In the genomic region with DNA sequence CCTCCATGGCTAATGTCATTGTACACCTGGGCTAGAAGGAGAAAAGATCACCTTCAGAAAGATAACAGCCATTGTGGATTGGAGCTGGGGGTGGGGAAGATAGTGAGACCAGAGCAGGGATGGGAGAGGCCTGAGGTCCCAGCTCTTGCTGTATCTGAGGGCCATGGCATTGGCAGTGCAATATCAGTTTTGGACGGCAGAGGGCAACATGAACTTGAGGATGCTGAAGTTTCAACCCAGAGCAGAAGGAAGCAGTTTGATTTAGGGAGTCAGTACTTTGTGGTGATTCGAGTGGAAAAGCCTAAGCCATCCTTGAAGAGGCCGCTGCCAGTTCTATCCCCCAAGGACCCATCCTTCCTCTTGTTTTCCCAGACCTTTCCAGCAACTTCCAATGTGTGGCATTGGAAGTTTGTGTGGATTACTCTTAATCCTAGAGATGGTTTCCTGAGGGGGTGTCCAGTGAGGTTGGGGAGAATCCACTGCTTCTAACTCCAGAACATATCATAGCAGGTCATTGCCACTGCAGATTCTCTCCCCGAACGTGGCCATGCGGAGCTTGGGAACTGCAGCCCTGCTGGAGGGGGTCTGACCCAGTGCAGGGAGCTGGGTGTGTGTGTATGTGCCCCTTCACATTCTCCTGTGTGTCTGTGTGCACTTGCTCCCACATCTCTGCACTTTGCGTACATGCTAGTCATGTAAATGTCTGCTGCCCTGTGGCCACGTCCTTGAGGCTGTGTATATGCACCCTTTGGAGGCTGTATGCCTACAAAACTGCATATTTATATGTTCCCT, we compare ENCODE assay signal across 8 cellular contexts. TPM values are rescaled to one million over a fixed set of nuclear protein-coding genes. Genes with fewer than 3 reads are reported as not detected.
A peak's percentile ranks its signal among the peaks of the same experiment; 100 is the strongest.
DNase-seq lines count a peak whose midpoint lies in the region; ATAC-seq and TF ChIP-seq lines count a peak whose summit lies in the region.

No MANE protein-coding gene starts in this region.

- peak; percentile 86 for DNase-seq in A172 (ENCODE audit: low spot score)
- DNase-seq in GM13977 (ENCODE audit: low spot score) = peak; percentile 83
- DNase-seq in NCI-H1417 treated with DMSO at 0.1 percent for 48 hours (lab: John Stamatoyannopoulos, UW) = peak; percentile 25
- peak; percentile 8 to 67 (median 49) for DNase-seq in T-cell
- peak; percentile 81 for DNase-seq in amniotic epithelial cell (ENCODE audit: low read depth)
- DNase-seq in left ventricle myocardium superior = peak; percentile 82
- peak; percentile 82 for DNase-seq in retina

- no peak overlapping the region for H3K4me3 Mint-ChIP-seq in T-cell

- in situ Hi-C loops in GM13977 (cut with MboI; ENCODE audit: low pct_unique_long_range_greater_than_20kb, low sequenced_read_pairs, unreplicated experiment) = no loop called here

- CTCF ChIA-PET in T-cell (lab: Charles Lee) = interaction anchor here (0.6 to 4.6 kb wide), 7 partner anchors 58 to 749 kb away, joined by 3 to 19 read pairs (median 4); no protein-coding TSS in a partner anchor

- H3K9me3 Mint-ChIP-seq in T-cell = no peaks in the 10 kb centered on the region

- peak; percentile 95 for TF ChIP-seq CTCF in GM13977 (IDR thresholded peaks at IDR 0.05; ENCODE audit: extremely low read depth, insufficient read depth, missing control alignments)

- intact Hi-C loops in left ventricle myocardium superior (cut with micrococcal nuclease) = loop anchor here (1.0 kb wide), 1 partner anchor 57 kb away; no protein-coding TSS in a partner anchor

- no peak overlapping the region for H3K27ac Mint-ChIP-seq in T-cell

- POLR2A ChIA-PET in T-cell (lab: Charles Lee) = no interaction called here

- no peaks in the 10 kb centered on the region for H3K36me3 Mint-ChIP-seq in T-cell

- H3K4me1 Mint-ChIP-seq in T-cell = no peaks in the 10 kb centered on the region

- H3K27me3 Mint-ChIP-seq in T-cell = peaks cover 0 to 9% of the 10 kb centered on the region in 2 donors

- peak; percentile 49 to 82 (median 75) for ATAC-seq in T-cell (replicated peaks in 1 of 4)
- peak; percentile 62 for ATAC-seq in left ventricle myocardium superior
- ATAC-seq in GM21825 (IDR thresholded peaks at IDR 0.05; ENCODE audit: unreplicated experiment) = no peak

RNA-seq across cellular contexts. Expression of a gene that starts 24.1 kb away (rescaled TPM):
- total RNA-seq in A172 (2014; rRNA removed; shearing (Covaris generic)) = 0.05 TPM in 1 of 2 replicates, not detected in the other
- total RNA-seq in T-cell (under 1 TPM in 1 of 5 donors, not detected in 4; 0.06 TPM), left ventricle myocardium superior (34.0 TPM)

Comparison
In these comparisons a context has a peak if more than half of its experiments do, and no peak if none do; other contexts are left out.
1. DNase-seq: peak in every context shown above with its lines; median percentile 86 in A172; 83 in GM13977; 82 in left ventricle myocardium superior; 82 in retina; 81 in amniotic epithelial cell; 49 in T-cell; 25 in NCI-H1417 treated with DMSO at 0.1 percent for 48 hours.
2. RNA of a gene that starts 24.1 kb away (total RNA-seq): 34.0 TPM in left ventricle myocardium superior (single experiment); 0.05 TPM in A172 and 0.06 TPM in T-cell; every median in the first group is over 10 times any median in the second.